17 cellular contexts compared by ENCODE assay signal in the genomic region with DNA sequence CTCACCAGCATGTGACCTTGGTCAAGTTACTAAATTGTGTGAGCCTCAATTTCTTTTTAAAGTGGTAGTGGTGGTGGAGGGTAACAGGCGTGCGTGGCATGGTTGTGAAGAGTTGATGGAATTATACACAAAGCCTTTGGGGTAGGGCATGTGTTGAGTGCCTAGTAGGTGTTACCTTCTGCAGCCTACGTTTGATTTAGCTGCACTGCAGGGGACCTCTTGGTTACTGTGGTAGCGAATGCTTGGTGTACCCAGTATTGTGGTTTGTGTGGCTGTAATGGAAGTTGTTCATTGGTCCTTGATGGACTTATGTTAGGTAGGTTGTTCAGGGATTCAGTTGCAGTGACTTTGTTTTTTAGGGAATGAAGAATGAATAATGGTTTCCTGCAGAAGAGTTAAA. TPM values are rescaled to one million over a fixed set of nuclear protein-coding genes. Genes with fewer than 3 reads are reported as not detected.
A peak's percentile ranks its signal among the peaks of the same experiment; 100 is the strongest.
DNase-seq lines count a peak whose midpoint lies in the region; ATAC-seq, FAIRE-seq and TF ChIP-seq lines count a peak whose summit lies in the region.
"Had no signal": no experiment of that assay in that cellular context is flagged by ENCODE, and none has a peak within 500 bp of the region (broad histone marks: within the 10 kb centered on the region; RNA-seq: fewer than 3 reads in every experiment).

No MANE protein-coding gene starts in this region.

- H3K4me3 Mint-ChIP-seq in CD4-positive, CD25-positive, alpha-beta regulatory T cell, result peak overlapping the region in 3 of 4 donors; percentile 17 to 35 (median 33)
- H3K4me3 Mint-ChIP-seq in activated T-helper 2 cell treated with anti-CD3 and anti-CD28 coated beads, Interferon-gamma antibody, Interleukin-2, Interleukin-4, amounts not matched to agents 10 μg/mL and 5 μg/mL and 100 μg/mL, durations not matched to agents 14 hours and 24 hours and 36 hours (ENCODE audit: low read depth), result no peak overlapping the region
- H3K4me3 Mint-ChIP-seq in natural killer cell, result peak overlapping the region; percentile 4

- peaks cover 24 to 64% (median 35%) of the 10 kb centered on the region in 4 donors for H3K4me1 Mint-ChIP-seq in CD4-positive, CD25-positive, alpha-beta regulatory T cell
- peaks cover 29% of the 10 kb centered on the region for H3K4me1 Mint-ChIP-seq in activated T-helper 2 cell treated with anti-CD3 and anti-CD28 coated beads, Interferon-gamma antibody, Interleukin-2, Interleukin-4, amounts not matched to agents 10 μg/mL and 5 μg/mL and 100 μg/mL, durations not matched to agents 14 hours and 24 hours and 36 hours (ENCODE audit: low read depth)
- H3K4me1 Mint-ChIP-seq in natural killer cell, result peaks cover 33 to 49% of the 10 kb centered on the region in 2 donors

- FAIRE-seq in GM12892 (lab: Jason Lieb, UNC), result peak; percentile 21

- H3K9me3 ChIP-seq in CD4-positive, CD25-positive, alpha-beta regulatory T cell (ENCODE audit: control insufficient read depth in 2 of 2, low read length in 2 of 2), result no peaks in the 10 kb centered on the region
- no peaks in the 10 kb centered on the region for H3K9me3 ChIP-seq in adrenal gland (replicated peaks in 1 of 3)
- H3K9me3 ChIP-seq: left lung had no signal

- H3K27me3 ChIP-seq in CD4-positive, CD25-positive, alpha-beta regulatory T cell (ENCODE audit: control insufficient read depth, insufficient read depth, low read length), result no peaks in the 10 kb centered on the region
- H3K27me3 ChIP-seq in adrenal gland, result no peaks in the 10 kb centered on the region
- H3K27me3 ChIP-seq: cardiac muscle cell, left lung had no signal

- TF ChIP-seq POLR2A in GM12892 (IDR thresholded peaks at IDR 0.05; ENCODE audit: low read depth, low read length) (no peak), adrenal gland (IDR thresholded peaks at IDR 0.05) (no peak)

- H3K4me3 ChIP-seq in CD4-positive, CD25-positive, alpha-beta regulatory T cell (ENCODE audit: low read depth, low read length), result no peak overlapping the region
- no peak overlapping the region for H3K4me3 ChIP-seq in adrenal gland
- H3K4me3 ChIP-seq: cardiac muscle cell, left lung had no signal

- TF ChIP-seq CTCF in natural killer cell (IDR thresholded peaks at IDR 0.05) (no peak), adrenal gland (IDR thresholded peaks at IDR 0.05) (no peak)

- no peaks in the 10 kb centered on the region for H3K27me3 Mint-ChIP-seq in CD4-positive, CD25-positive, alpha-beta regulatory T cell
- H3K27me3 Mint-ChIP-seq in activated T-helper 2 cell treated with anti-CD3 and anti-CD28 coated beads, Interferon-gamma antibody, Interleukin-2, Interleukin-4, amounts not matched to agents 10 μg/mL and 5 μg/mL and 100 μg/mL, durations not matched to agents 14 hours and 24 hours and 36 hours (ENCODE audit: low read depth), result no peaks in the 10 kb centered on the region
- H3K27me3 Mint-ChIP-seq in natural killer cell (ENCODE audit: low read depth in 2 of 2), result no peaks in the 10 kb centered on the region

- no peak for ATAC-seq in CD4-positive, CD25-positive, alpha-beta regulatory T cell (ENCODE audit: low read depth in 2 of 2)
- ATAC-seq in natural killer cell, result peak; percentile 35 to 48 (median 40)
- ATAC-seq: left lung had no signal

- peaks cover 55% of the 10 kb centered on the region for H3K36me3 Mint-ChIP-seq in CD4-positive, CD25-positive, alpha-beta regulatory T cell
- H3K36me3 Mint-ChIP-seq in activated T-helper 2 cell treated with anti-CD3 and anti-CD28 coated beads, Interferon-gamma antibody, Interleukin-2, Interleukin-4, amounts not matched to agents 10 μg/mL and 5 μg/mL and 100 μg/mL, durations not matched to agents 14 hours and 24 hours and 36 hours (ENCODE audit: low read depth), result peaks cover 80% of the 10 kb centered on the region
- peaks cover 8% of the 10 kb centered on the region for H3K36me3 Mint-ChIP-seq in natural killer cell

- H3K9me3 Mint-ChIP-seq in CD4-positive, CD25-positive, alpha-beta regulatory T cell, result no peaks in the 10 kb centered on the region
- no peaks in the 10 kb centered on the region for H3K9me3 Mint-ChIP-seq in activated T-helper 2 cell treated with anti-CD3 and anti-CD28 coated beads, Interferon-gamma antibody, Interleukin-2, Interleukin-4, amounts not matched to agents 10 μg/mL and 5 μg/mL and 100 μg/mL, durations not matched to agents 14 hours and 24 hours and 36 hours
- no peaks in the 10 kb centered on the region for H3K9me3 Mint-ChIP-seq in natural killer cell

- no peak for DNase-seq in CD4-positive, CD25-positive, alpha-beta regulatory T cell
- DNase-seq in GM12892 (ENCODE audit: insufficient read length) (no peak), natural killer cell (no peak), NCI-H345 (lab: John Stamatoyannopoulos, UW) (no peak), posterior vena cava (ENCODE audit: low spot score) (no peak), NCI-H2227 treated with DMSO at 0.1 percent for 48 hours (lab: John Stamatoyannopoulos, UW) (no peak), adrenal gland (no peak)
- DNase-seq in activated T-helper 2 cell treated with anti-CD3 and anti-CD28 coated beads, Interferon-gamma antibody, Interleukin-2, Interleukin-4, amounts not matched to agents 10 μg/mL and 5 μg/mL and 100 μg/mL, durations not matched to agents 14 hours and 24 hours and 36 hours (ENCODE audit: low spot score), result no peak
- DNase-seq: activated effector memory CD4-positive, alpha-beta T cell treated with anti-CD3 and anti-CD28 coated beads, Interleukin-2, amount 50 U/mL, for 16 hours; effector memory CD4-positive, alpha-beta T cell; left lung; NCI-H1105; NCI-H2171 treated with DMSO at 0.1 percent for 48 hours; NK-92 treated with Interleukin-12 subunit alpha and Interleukin-12 subunit beta, amount 100 ng/mL, for 24 hours had no signal

- 78 to 84% (median 82%) methylated on average over 4 of the region's 4 CpGs for WGBS in adrenal gland, 4 donors

- peaks cover 86% of the 10 kb centered on the region for H3K36me3 ChIP-seq in CD4-positive, CD25-positive, alpha-beta regulatory T cell (ENCODE audit: control insufficient read depth, insufficient read depth, low read length)
- peaks cover 0 to 76% of the 10 kb centered on the region in 2 donors for H3K36me3 ChIP-seq in adrenal gland (replicated peaks in 1 of 2)

- peaks cover 10% of the 10 kb centered on the region for H3K4me1 ChIP-seq in CD4-positive, CD25-positive, alpha-beta regulatory T cell (ENCODE audit: control insufficient read depth, insufficient read depth, low read length, poor library complexity, severe bottlenecking)
- H3K4me1 ChIP-seq in adrenal gland (replicated peaks in 1 of 2), result peaks cover 9 to 30% of the 10 kb centered on the region in 2 donors

- intact Hi-C loops in activated T-helper 2 cell treated with anti-CD3 and anti-CD28 coated beads, Interferon-gamma antibody, Interleukin-2, Interleukin-4, amounts not matched to agents 10 μg/mL and 5 μg/mL and 100 μg/mL, durations not matched to agents 14 hours and 24 hours and 36 hours (cut with micrococcal nuclease), result no loop called here
- intact Hi-C loops in natural killer cell (cut with micrococcal nuclease), result no loop called here
- intact Hi-C loops in posterior vena cava (cut with DNase I), result no loop called here
- intact Hi-C loops in adrenal gland (cut with DNase I), result no loop called here

- H3K27ac ChIP-seq in CD4-positive, CD25-positive, alpha-beta regulatory T cell (ENCODE audit: insufficient read depth, low read length, poor library complexity, severe bottlenecking), result no peak overlapping the region
- no peak overlapping the region for H3K27ac ChIP-seq in adrenal gland
- H3K27ac ChIP-seq: KMS-11, left lung had no signal

- H3K27ac Mint-ChIP-seq in CD4-positive, CD25-positive, alpha-beta regulatory T cell, result peak overlapping the region; percentile 29 to 81 (median 77)
- H3K27ac Mint-ChIP-seq in activated T-helper 2 cell treated with anti-CD3 and anti-CD28 coated beads, Interferon-gamma antibody, Interleukin-2, Interleukin-4, amounts not matched to agents 10 μg/mL and 5 μg/mL and 100 μg/mL, durations not matched to agents 14 hours and 24 hours and 36 hours, result peak overlapping the region; percentile 24
- peak overlapping the region; percentile 59 to 86 for H3K27ac Mint-ChIP-seq in natural killer cell

RNA-seq across cellular contexts. Expression of gene PRAM1, which starts 24.6 kb away (rescaled TPM):
- total RNA-seq in CD4-positive, CD25-positive, alpha-beta regulatory T cell, result 3.7 TPM
- polyA plus RNA-seq in CD4-positive, CD25-positive, alpha-beta regulatory T cell, result under 1 TPM in 2 of 4 donors, not detected in 2; 0.06 to 0.21 TPM
- polyA plus RNA-seq in GM12892 (2012; ENCODE audit: missing spikeins), result 0.15 TPM
- total RNA-seq in activated T-helper 2 cell treated with anti-CD3 and anti-CD28 coated beads, Interferon-gamma antibody, Interleukin-2, Interleukin-4, amounts not matched to agents 10 μg/mL and 5 μg/mL and 100 μg/mL, durations not matched to agents 14 hours and 24 hours and 36 hours, result 0.43 and 0.83 TPM in 2 replicates
- total RNA-seq in natural killer cell (10 to 100 TPM in 1 of 3 donors, 1 to 10 TPM in 2; 7.7 to 17.5 (median 9.0) TPM), posterior vena cava (1 to 10 TPM; 1.5 to 2.6 TPM), adrenal gland (1 to 10 TPM in 6 of 8 donors, under 1 TPM in 2; 0.24 to 3.1 (median 2.0) TPM)
- polyA plus RNA-seq in adrenal gland, result 10 to 100 TPM in 1 of 3 donors, 1 to 10 TPM in 1, under 1 TPM in 1; 0.20 to 21.4 (median 4.4) TPM
- total RNA-seq: renal cortical epithelial cell had no signal

RNA-seq across cellular contexts. Expression of gene HNRNPM, which starts 33.1 kb away (rescaled TPM):
- total RNA-seq in CD4-positive, CD25-positive, alpha-beta regulatory T cell, result 263 TPM
- polyA plus RNA-seq in CD4-positive, CD25-positive, alpha-beta regulatory T cell, result 100 to 1,000 TPM; 161 to 221 (median 184) TPM
- polyA plus RNA-seq in GM12892 (2012; ENCODE audit: missing spikeins), result 159 TPM
- total RNA-seq in activated T-helper 2 cell treated with anti-CD3 and anti-CD28 coated beads, Interferon-gamma antibody, Interleukin-2, Interleukin-4, amounts not matched to agents 10 μg/mL and 5 μg/mL and 100 μg/mL, durations not matched to agents 14 hours and 24 hours and 36 hours, result 336 and 347 TPM in 2 replicates
- total RNA-seq in natural killer cell, result 100 to 1,000 TPM; 272 to 300 (median 299) TPM
- total RNA-seq in posterior vena cava, result 100 to 1,000 TPM; 118 to 119 TPM
- total RNA-seq in adrenal gland, result 100 to 1,000 TPM in 4 of 8 donors, 10 to 100 TPM in 4; 51.7 to 164 (median 95.5) TPM
- polyA plus RNA-seq in adrenal gland, result 100 to 1,000 TPM in 1 of 3 donors, 10 to 100 TPM in 2; 65.0 to 262 (median 76.7) TPM

RNA-seq across cellular contexts. Expression of gene ZNF414, which starts 36.1 kb away (rescaled TPM):
- total RNA-seq in CD4-positive, CD25-positive, alpha-beta regulatory T cell, result 35.1 TPM
- polyA plus RNA-seq in CD4-positive, CD25-positive, alpha-beta regulatory T cell, result 10 to 100 TPM in 3 of 4 donors, 1 to 10 TPM in 1; 9.7 to 15.0 (median 12.6) TPM
- polyA plus RNA-seq in GM12892 (2012; ENCODE audit: missing spikeins), result 2.7 TPM
- total RNA-seq in activated T-helper 2 cell treated with anti-CD3 and anti-CD28 coated beads, Interferon-gamma antibody, Interleukin-2, Interleukin-4, amounts not matched to agents 10 μg/mL and 5 μg/mL and 100 μg/mL, durations not matched to agents 14 hours and 24 hours and 36 hours, result 22.5 and 23.6 TPM in 2 replicates
- 10 to 100 TPM; 42.1 to 46.4 (median 42.3) TPM for total RNA-seq in natural killer cell
- 10 to 100 TPM; 15.9 to 16.0 TPM for total RNA-seq in posterior vena cava
- total RNA-seq in adrenal gland, result 10 to 100 TPM; 17.5 to 64.6 (median 25.5) TPM
- 100 to 1,000 TPM in 1 of 3 donors, 10 to 100 TPM in 1, 1 to 10 TPM in 1; 5.2 to 103 (median 49.6) TPM for polyA plus RNA-seq in adrenal gland

Comparison
In these comparisons a context has a peak if more than half of its experiments do, and no peak if none do; other contexts are left out.
1. ATAC-seq: peak in natural killer cell (3 of 3); none in CD4-positive, CD25-positive, alpha-beta regulatory T cell (0 of 2).
2. H3K27ac Mint-ChIP-seq: peak in every context shown above with its lines; median percentile 77 in CD4-positive, CD25-positive, alpha-beta regulatory T cell; 72 in natural killer cell; 24 in activated T-helper 2 cell treated with anti-CD3 and anti-CD28 coated beads, Interferon-gamma antibody, Interleukin-2, Interleukin-4, amounts not matched to agents 10 μg/mL and 5 μg/mL and 100 μg/mL, durations not matched to agents 14 hours and 24 hours and 36 hours.